In genomic region chr5:144117412-144117811, GRCh38 we compare ENCODE assay signal across 1 cellular context.
TF ChIP-seq lines count a peak whose summit lies in the region.

No MANE protein-coding gene starts in this region.

TF ChIP-seq in K562, 482 proteins besides CTCF, POLR2A, EP300 and RAD21 (continued from another document):
- TF ChIP-seq ZHX1 (conservative IDR thresholded peaks at IDR 0.05; ENCODE audit: low read length) (no peak), XRCC3 (IDR thresholded peaks at IDR 0.05) (no peak), HINFP (tag; conservative IDR thresholded peaks at IDR 0.05; ENCODE audit: low read depth) (no peak)
